13 cellular contexts compared by ENCODE assay signal in the genomic region with DNA sequence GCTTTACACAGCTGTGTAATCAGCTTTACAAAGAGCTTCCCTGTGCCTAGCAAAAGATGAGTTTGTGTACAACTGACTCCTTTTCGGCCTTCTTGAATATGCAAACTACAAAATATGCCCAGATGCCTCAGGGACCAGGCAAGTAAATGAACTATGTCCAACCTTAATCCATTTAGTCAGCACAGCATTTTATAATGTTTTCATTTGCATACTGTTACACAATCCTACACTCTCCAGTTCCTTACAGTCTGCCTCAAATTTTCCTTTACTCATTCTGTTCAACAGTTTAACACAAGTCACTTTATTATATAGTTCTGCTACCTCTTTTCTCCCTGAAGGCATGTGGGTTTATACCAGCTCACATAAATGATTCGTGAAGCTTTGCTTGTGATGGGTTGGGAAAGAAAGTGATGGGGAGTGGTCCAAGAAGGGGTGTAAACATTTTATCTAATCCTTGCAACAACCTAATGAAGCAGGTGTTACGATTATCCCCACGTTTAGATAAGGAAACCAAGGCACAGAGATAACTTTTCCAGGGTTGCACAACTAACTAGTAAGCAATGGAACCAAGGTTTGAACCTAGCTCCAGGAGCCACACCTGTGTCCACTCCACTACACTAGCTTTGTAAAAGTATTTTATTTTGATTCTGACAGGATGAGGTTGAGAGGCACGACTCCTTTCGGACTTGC. TPM values are rescaled to one million over a fixed set of nuclear protein-coding genes. Genes with fewer than 3 reads are reported as not detected.
DNase-seq lines count a peak whose midpoint lies in the region; ATAC-seq and FAIRE-seq lines count a peak whose summit lies in the region.
"Had no signal": no experiment of that assay in that cellular context is flagged by ENCODE, and none has a peak within 500 bp of the region (broad histone marks: within the 10 kb centered on the region; RNA-seq: fewer than 3 reads in every experiment).

No MANE protein-coding gene starts in this region.

- no peak for DNase-seq in stimulated activated naive CD8-positive, alpha-beta T cell treated with anti-CD3 and anti-CD28 coated beads, Interleukin-15, amount 100 ng/mL, for 72 hours
- DNase-seq in NOMO-1 treated with dmso at 0.1 percent for 144 hours (lab: John Stamatoyannopoulos, UW; ENCODE audit: unreplicated experiment) = peak; percentile 30
- no peak for DNase-seq in NCI-H1417 treated with DMSO at 0.1 percent for 48 hours (lab: John Stamatoyannopoulos, UW)
- DNase-seq in activated CD4-positive, alpha-beta memory T cell treated with anti-CD3 and anti-CD28 coated beads, Interleukin-2, amount 10 ng/mL, durations not matched to agents 7 days and 5 days = no peak
- DNase-seq in activated CD8-positive, alpha-beta memory T cell treated with anti-CD3 and anti-CD28 coated beads, Interleukin-2, amount 50 U/mL, for 48 hours = no peak
- DNase-seq in small intestine = no peak
- DNase-seq: activated CD4-positive, alpha-beta T cell treated with anti-CD3 and anti-CD28 coated beads, Interleukin-2, amount 50 U/mL, for 4 hours; NCI-H1436 treated with DMSO at 0.1 percent for 48 hours; NCI-H510A; T-helper 9 cell had no signal

- no peaks in the 10 kb centered on the region for H3K36me3 ChIP-seq in small intestine (ENCODE audit: control insufficient read depth in 2 of 2, insufficient read depth in 2 of 2, low read length in 2 of 2)

- H3K27ac ChIP-seq in small intestine (ENCODE audit: low read depth in 1 of 2, low read length in 1 of 2) = no peak overlapping the region
- H3K27ac ChIP-seq: RWPE1 had no signal

- H3K27me3 ChIP-seq in small intestine (ENCODE audit: control insufficient read depth in 2 of 2, insufficient read depth in 2 of 2, low read length in 2 of 2) = no peaks in the 10 kb centered on the region

- H3K4me1 ChIP-seq in small intestine (ENCODE audit: control insufficient read depth in 2 of 2, insufficient read depth in 1 of 2, low read depth in 1 of 2, low read length in 1 of 2) = no peaks in the 10 kb centered on the region

- 46 to 68% (median 56%) methylated on average over 6 of the region's 6 CpGs for WGBS in small intestine, 3 donors

- ATAC-seq in stimulated activated naive CD8-positive, alpha-beta T cell treated with anti-CD3 and anti-CD28 coated beads, Interleukin-15, amount 100 ng/mL, for 72 hours = no peak
- ATAC-seq in esophagus mucosa = peak; percentile 54

- peaks cover 3% of the 10 kb centered on the region for H3K27me3 Mint-ChIP-seq in stimulated activated naive CD8-positive, alpha-beta T cell treated with anti-CD3 and anti-CD28 coated beads, Interleukin-15, Interleukin-2, amounts not matched to agents 100 ng/mL and 50 ng/mL, for 24 hours
- no peaks in the 10 kb centered on the region for H3K27me3 Mint-ChIP-seq in stimulated activated naive CD8-positive, alpha-beta T cell treated with anti-CD3 and anti-CD28 coated beads, Interleukin-15, amount 100 ng/mL, for 72 hours
- H3K27me3 Mint-ChIP-seq in activated CD4-positive, alpha-beta memory T cell treated with anti-CD3 and anti-CD28 coated beads, Interleukin-2, amount 10 ng/mL, durations not matched to agents 7 days and 5 days = peaks cover 3% of the 10 kb centered on the region

- H3K36me3 Mint-ChIP-seq in stimulated activated naive CD8-positive, alpha-beta T cell treated with anti-CD3 and anti-CD28 coated beads, Interleukin-15, Interleukin-2, amounts not matched to agents 100 ng/mL and 50 ng/mL, for 24 hours (ENCODE audit: low read depth) = peaks cover 4% of the 10 kb centered on the region
- peaks cover 5% of the 10 kb centered on the region for H3K36me3 Mint-ChIP-seq in activated CD4-positive, alpha-beta memory T cell treated with anti-CD3 and anti-CD28 coated beads, Interleukin-2, amount 10 ng/mL, durations not matched to agents 7 days and 5 days (ENCODE audit: low read depth)

- peaks cover 42% of the 10 kb centered on the region for H3K4me1 Mint-ChIP-seq in stimulated activated naive CD8-positive, alpha-beta T cell treated with anti-CD3 and anti-CD28 coated beads, Interleukin-15, Interleukin-2, amounts not matched to agents 100 ng/mL and 50 ng/mL, for 24 hours (ENCODE audit: low read depth)
- H3K4me1 Mint-ChIP-seq in stimulated activated naive CD8-positive, alpha-beta T cell treated with anti-CD3 and anti-CD28 coated beads, Interleukin-15, amount 100 ng/mL, for 72 hours = peaks cover 43% of the 10 kb centered on the region
- H3K4me1 Mint-ChIP-seq in activated CD4-positive, alpha-beta memory T cell treated with anti-CD3 and anti-CD28 coated beads, Interleukin-2, amount 10 ng/mL, durations not matched to agents 7 days and 5 days = peaks cover 22% of the 10 kb centered on the region

- POLR2A ChIA-PET in activated CD4-positive, alpha-beta memory T cell treated with anti-CD3 and anti-CD28 coated beads, Interleukin-2, amount 10 ng/mL, durations not matched to agents 7 days and 5 days (lab: Charles Lee) = no interaction called here

- peak overlapping the region; percentile 29 for H3K27ac Mint-ChIP-seq in stimulated activated naive CD8-positive, alpha-beta T cell treated with anti-CD3 and anti-CD28 coated beads, Interleukin-15, Interleukin-2, amounts not matched to agents 100 ng/mL and 50 ng/mL, for 24 hours
- no peak overlapping the region for H3K27ac Mint-ChIP-seq in stimulated activated naive CD8-positive, alpha-beta T cell treated with anti-CD3 and anti-CD28 coated beads, Interleukin-15, amount 100 ng/mL, for 72 hours
- H3K27ac Mint-ChIP-seq in activated CD4-positive, alpha-beta memory T cell treated with anti-CD3 and anti-CD28 coated beads, Interleukin-2, amount 10 ng/mL, durations not matched to agents 7 days and 5 days = no peak overlapping the region

- H3K4me3 ChIP-seq in small intestine (ENCODE audit: low read depth in 1 of 2, low read length in 2 of 2) = no peak overlapping the region

- H3K4me3 Mint-ChIP-seq in stimulated activated naive CD8-positive, alpha-beta T cell treated with anti-CD3 and anti-CD28 coated beads, Interleukin-15, Interleukin-2, amounts not matched to agents 100 ng/mL and 50 ng/mL, for 24 hours = no peak overlapping the region
- no peak overlapping the region for H3K4me3 Mint-ChIP-seq in stimulated activated naive CD8-positive, alpha-beta T cell treated with anti-CD3 and anti-CD28 coated beads, Interleukin-15, amount 100 ng/mL, for 72 hours
- H3K4me3 Mint-ChIP-seq in activated CD4-positive, alpha-beta memory T cell treated with anti-CD3 and anti-CD28 coated beads, Interleukin-2, amount 10 ng/mL, durations not matched to agents 7 days and 5 days = no peak overlapping the region

- no peaks in the 10 kb centered on the region for H3K9me3 ChIP-seq in small intestine (ENCODE audit: control insufficient read depth, low read depth)

- CTCF ChIA-PET in activated CD4-positive, alpha-beta memory T cell treated with anti-CD3 and anti-CD28 coated beads, Interleukin-2, amount 10 ng/mL, durations not matched to agents 7 days and 5 days (lab: Charles Lee) = interaction anchor here (0.5 to 1.2 kb wide), 4 partner anchors 20 to 464 kb away, joined by 3 to 4 read pairs (median 3); no protein-coding TSS in a partner anchor

- no peaks in the 10 kb centered on the region for H3K9me3 Mint-ChIP-seq in stimulated activated naive CD8-positive, alpha-beta T cell treated with anti-CD3 and anti-CD28 coated beads, Interleukin-15, Interleukin-2, amounts not matched to agents 100 ng/mL and 50 ng/mL, for 24 hours
- H3K9me3 Mint-ChIP-seq in stimulated activated naive CD8-positive, alpha-beta T cell treated with anti-CD3 and anti-CD28 coated beads, Interleukin-15, amount 100 ng/mL, for 72 hours = no peaks in the 10 kb centered on the region
- no peaks in the 10 kb centered on the region for H3K9me3 Mint-ChIP-seq in activated CD4-positive, alpha-beta memory T cell treated with anti-CD3 and anti-CD28 coated beads, Interleukin-2, amount 10 ng/mL, durations not matched to agents 7 days and 5 days

- no peak for FAIRE-seq in small intestine (lab: Jason Lieb, UNC)

RNA-seq across cellular contexts. Expression of a gene that starts 3.3 kb away (rescaled TPM):
- total RNA-seq in esophagus mucosa = 7.1 TPM
- total RNA-seq in activated CD4-positive, alpha-beta memory T cell treated with anti-CD3 and anti-CD28 coated beads, Interleukin-2, amount 10 ng/mL, durations not matched to agents 7 days and 5 days = 10 to 100 TPM; 22.5 to 23.5 TPM
- polyA plus RNA-seq in small intestine = 10 to 100 TPM; 12.3 to 22.1 (median 19.2) TPM
